In genomic region chr7:2814682-2815522, GRCh38 we compare ENCODE assay signal across 15 cellular contexts. TPM values are rescaled to one million over a fixed set of nuclear protein-coding genes. Genes with fewer than 3 reads are reported as not detected.
DNase-seq lines count a peak whose midpoint lies in the region; ATAC-seq, FAIRE-seq and TF ChIP-seq lines count a peak whose summit lies in the region.
"Had no signal": no experiment of that assay in that cellular context is flagged by ENCODE, and none has a peak within 500 bp of the region (broad histone marks: within the 10 kb centered on the region; RNA-seq: fewer than 3 reads in every experiment).

No MANE protein-coding gene starts in this region.

- H3K27ac ChIP-seq in kidney (ENCODE audit: low read depth in 2 of 2, low read length in 2 of 2) (peak overlapping the region; percentile 5 to 59), stomach (peak overlapping the region in 4 of 5 donors; percentile 10 to 80 (median 36))

- intact Hi-C loops in kidney (cut with DNase I) = no loop called here
- intact Hi-C loops in stomach (cut with DNase I; ENCODE audit: low total_unique reads) = no loop called here

- WGBS in stomach, 5 donors = 91 to 94% (median 92%) methylated on average over 30 of the region's 30 CpGs

- H3K9me3 ChIP-seq in kidney (ENCODE audit: control insufficient read depth in 1 of 2, low read length in 2 of 2) (no peaks in the 10 kb centered on the region), stomach (no peaks in the 10 kb centered on the region), HAP-1 (no peaks in the 10 kb centered on the region)

- H3K4me1 ChIP-seq in kidney (ENCODE audit: control insufficient read depth in 1 of 2, insufficient read depth in 1 of 2, low read depth in 1 of 2, low read length in 2 of 2) = peaks cover 12 to 27% of the 10 kb centered on the region in 2 donors
- H3K4me1 ChIP-seq in stomach = peaks cover 8 to 66% (median 38%) of the 10 kb centered on the region in 4 donors
- H3K4me1 ChIP-seq in HAP-1 = peaks cover 4% of the 10 kb centered on the region; the same call in 1 of the 2 replicates

- no peak for DNase-seq in HFFc6
- DNase-seq in choroid plexus epithelial cell (ENCODE audit: low read depth) = peak; percentile 84
- no peak for DNase-seq in kidney
- peak; percentile 20 for DNase-seq in stomach
- no peak for DNase-seq in activated CD4-positive, CD25-positive, alpha-beta regulatory T cell treated with anti-CD3 and anti-CD28 coated beads, Interleukin-2, amount 50 U/mL, for 72 hours
- no peak for DNase-seq in hepatic stellate cell (ENCODE audit: low spot score)
- no peak for DNase-seq in HAP-1 (ENCODE audit: low spot score in 2 of 2)
- DNase-seq: activated CD4-positive, alpha-beta T cell treated with anti-CD3 and anti-CD28 coated beads, Interleukin-2, amount 50 U/mL, for 48 hours; activated gamma-delta T cell; C1 segment of cervical spinal cord; cerebellar nuclear complex; left colon; NCI-H2171; PC-3 had no signal

- H3K27ac Mint-ChIP-seq in HFFc6 = peak overlapping the region; percentile 21; the same call in 1 of the 2 replicates

- H3K27me3 Mint-ChIP-seq in HFFc6 (ENCODE audit: insufficient read depth) = peaks cover 5% of the 10 kb centered on the region; the same call in 1 of the 2 replicates

- H3K4me3 ChIP-seq in choroid plexus epithelial cell (ENCODE audit: low read depth, low read length) (no peak overlapping the region), kidney (ENCODE audit: low read length in 2 of 2) (peak overlapping the region in 1 of 2 donors; percentile 5), stomach (no peak overlapping the region), HAP-1 (no peak overlapping the region)

- no peak for TF ChIP-seq CTCF in HFFc6 (IDR thresholded peaks at IDR 0.05)
- TF ChIP-seq CTCF in choroid plexus epithelial cell (conservative IDR thresholded peaks at IDR 0.05; ENCODE audit: low read depth, low read length) = peak; percentile 34
- no peak for TF ChIP-seq CTCF in kidney (IDR thresholded peaks at IDR 0.05; ENCODE audit: borderline replicate concordance, extremely low read depth, insufficient read depth)
- no peak for TF ChIP-seq CTCF in stomach (IDR thresholded peaks at IDR 0.05)

- H3K4me3 Mint-ChIP-seq in HFFc6 = no peak overlapping the region

- in situ Hi-C loops in HAP-1 (cut with MboI; ENCODE audit: low sequenced_read_pairs) = no loop called here

- no peaks in the 10 kb centered on the region for H3K9me3 Mint-ChIP-seq in HFFc6

- H3K9ac ChIP-seq in kidney (ENCODE audit: low read length in 2 of 2) = no peak overlapping the region

- no peak for FAIRE-seq in kidney (lab: Jason Lieb, UNC)

- TF ChIP-seq EP300 in stomach (IDR thresholded peaks at IDR 0.05) = no peak

- TF ChIP-seq POLR2A in stomach (IDR thresholded peaks at IDR 0.05) = no peak

- peaks cover 62% of the 10 kb centered on the region for H3K4me1 Mint-ChIP-seq in HFFc6 (ENCODE audit: low read depth)

- no peak for ATAC-seq in esophagus mucosa
- ATAC-seq: left colon, PC-3 had no signal

- peaks cover 39% of the 10 kb centered on the region for H3K36me3 Mint-ChIP-seq in HFFc6 (ENCODE audit: low read depth)

- no peaks in the 10 kb centered on the region for H3K36me3 ChIP-seq in kidney (ENCODE audit: control insufficient read depth in 1 of 2, insufficient read depth in 2 of 2, low read length in 2 of 2)
- no peaks in the 10 kb centered on the region for H3K36me3 ChIP-seq in stomach
- H3K36me3 ChIP-seq in HAP-1 (replicated peaks) = no peaks in the 10 kb centered on the region; the same call in 1 of the 2 replicates

- no peaks in the 10 kb centered on the region for H3K27me3 ChIP-seq in stomach
- no peaks in the 10 kb centered on the region for H3K27me3 ChIP-seq in HAP-1 (ENCODE audit: low read depth)

RNA-seq across cellular contexts. Expression of gene GNA12, which starts 29.2 kb away (rescaled TPM):
- 10 to 100 TPM; 52.9 to 61.9 (median 57.6) TPM for total RNA-seq in HFFc6 (2021; fragmentation: NEBNext Ultra II Directional; extraction: Animal tissue kit (Norgen Biotek cat#: 25700))
- total RNA-seq in kidney (41.1 TPM), stomach (10 to 100 TPM in 4 of 5 donors, 1 to 10 TPM in 1; 2.0 to 54.6 (median 28.6) TPM), esophagus mucosa (7.5 TPM)
- polyA plus RNA-seq in kidney (ENCODE audit: insufficient read depth, low read depth, low replicate concordance) (16.5 TPM), stomach (10 to 100 TPM in 2 of 3 donors, 1 to 10 TPM in 1; 6.0 to 24.7 (median 19.4) TPM)

Comparison
In these comparisons a context has a peak if more than half of its experiments do, and no peak if none do; other contexts are left out.
1. DNase-seq: peak in choroid plexus epithelial cell (single experiment) and stomach (single experiment); none in HFFc6 (single experiment), kidney (single experiment), activated CD4-positive, CD25-positive, alpha-beta regulatory T cell treated with anti-CD3 and anti-CD28 coated beads, Interleukin-2, amount 50 U/mL, for 72 hours (single experiment), hepatic stellate cell (single experiment) and HAP-1 (0 of 2).